In the genomic region with DNA sequence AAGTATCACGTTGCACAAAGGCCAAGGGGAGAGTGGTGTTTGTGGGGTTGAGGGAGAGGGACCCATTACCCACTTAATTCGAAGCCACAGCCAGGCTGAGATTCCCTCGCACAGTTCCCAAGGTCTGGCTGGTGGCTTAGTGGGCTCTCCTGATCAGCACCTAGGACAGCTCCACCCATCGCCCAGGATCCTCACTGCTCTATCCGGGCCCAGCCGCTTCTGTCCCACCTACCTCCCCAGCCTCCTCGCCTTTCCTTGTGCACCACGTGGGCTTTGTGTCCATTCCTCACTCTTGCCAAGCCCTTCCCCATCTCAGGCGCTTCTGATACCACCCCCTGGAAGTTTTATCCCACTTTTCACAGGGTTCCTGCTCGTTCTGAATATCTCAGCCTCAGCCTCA, we compare ENCODE assay signal across 1 cellular context.
TF ChIP-seq lines count a peak whose summit lies in the region.

No MANE protein-coding gene starts in this region.

TF ChIP-seq in WTC11, 78 proteins besides CTCF, POLR2A, EP300 and RAD21 (continued from another document and continues in another):
- TF ChIP-seq, protein P1, sequence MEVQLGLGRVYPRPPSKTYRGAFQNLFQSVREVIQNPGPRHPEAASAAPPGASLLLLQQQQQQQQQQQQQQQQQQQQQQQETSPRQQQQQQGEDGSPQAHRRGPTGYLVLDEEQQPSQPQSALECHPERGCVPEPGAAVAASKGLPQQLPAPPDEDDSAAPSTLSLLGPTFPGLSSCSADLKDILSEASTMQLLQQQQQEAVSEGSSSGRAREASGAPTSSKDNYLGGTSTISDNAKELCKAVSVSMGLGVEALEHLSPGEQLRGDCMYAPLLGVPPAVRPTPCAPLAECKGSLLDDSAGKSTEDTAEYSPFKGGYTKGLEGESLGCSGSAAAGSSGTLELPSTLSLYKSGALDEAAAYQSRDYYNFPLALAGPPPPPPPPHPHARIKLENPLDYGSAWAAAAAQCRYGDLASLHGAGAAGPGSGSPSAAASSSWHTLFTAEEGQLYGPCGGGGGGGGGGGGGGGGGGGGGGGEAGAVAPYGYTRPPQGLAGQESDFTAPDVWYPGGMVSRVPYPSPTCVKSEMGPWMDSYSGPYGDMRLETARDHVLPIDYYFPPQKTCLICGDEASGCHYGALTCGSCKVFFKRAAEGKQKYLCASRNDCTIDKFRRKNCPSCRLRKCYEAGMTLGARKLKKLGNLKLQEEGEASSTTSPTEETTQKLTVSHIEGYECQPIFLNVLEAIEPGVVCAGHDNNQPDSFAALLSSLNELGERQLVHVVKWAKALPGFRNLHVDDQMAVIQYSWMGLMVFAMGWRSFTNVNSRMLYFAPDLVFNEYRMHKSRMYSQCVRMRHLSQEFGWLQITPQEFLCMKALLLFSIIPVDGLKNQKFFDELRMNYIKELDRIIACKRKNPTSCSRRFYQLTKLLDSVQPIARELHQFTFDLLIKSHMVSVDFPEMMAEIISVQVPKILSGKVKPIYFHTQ (CRISPR knock-in tag; IDR thresholded peaks at IDR 0.05) = no peak
- TF ChIP-seq FOXP1 (CRISPR knock-in tag; IDR thresholded peaks at IDR 0.05; ENCODE audit: borderline replicate concordance) = peak; percentile 72; the same call in 1 of the 2 replicates
- TF ChIP-seq EMX1 (CRISPR knock-in tag; IDR thresholded peaks at IDR 0.05) = no peak
- TF ChIP-seq ZNF219 (CRISPR knock-in tag; IDR thresholded peaks at IDR 0.05; ENCODE audit: borderline replicate concordance) = peak; percentile 83; the same call in 1 of the 2 replicates
- TF ChIP-seq SMAD4 (CRISPR knock-in tag; IDR thresholded peaks at IDR 0.05) = no peak
- TF ChIP-seq, protein P2, sequence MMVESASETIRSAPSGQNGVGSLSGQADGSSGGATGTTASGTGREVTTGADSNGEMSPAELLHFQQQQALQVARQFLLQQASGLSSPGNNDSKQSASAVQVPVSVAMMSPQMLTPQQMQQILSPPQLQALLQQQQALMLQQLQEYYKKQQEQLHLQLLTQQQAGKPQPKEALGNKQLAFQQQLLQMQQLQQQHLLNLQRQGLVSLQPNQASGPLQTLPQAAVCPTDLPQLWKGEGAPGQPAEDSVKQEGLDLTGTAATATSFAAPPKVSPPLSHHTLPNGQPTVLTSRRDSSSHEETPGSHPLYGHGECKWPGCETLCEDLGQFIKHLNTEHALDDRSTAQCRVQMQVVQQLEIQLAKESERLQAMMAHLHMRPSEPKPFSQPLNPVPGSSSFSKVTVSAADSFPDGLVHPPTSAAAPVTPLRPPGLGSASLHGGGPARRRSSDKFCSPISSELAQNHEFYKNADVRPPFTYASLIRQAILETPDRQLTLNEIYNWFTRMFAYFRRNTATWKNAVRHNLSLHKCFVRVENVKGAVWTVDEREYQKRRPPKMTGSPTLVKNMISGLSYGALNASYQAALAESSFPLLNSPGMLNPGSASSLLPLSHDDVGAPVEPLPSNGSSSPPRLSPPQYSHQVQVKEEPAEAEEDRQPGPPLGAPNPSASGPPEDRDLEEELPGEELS (CRISPR knock-in tag; IDR thresholded peaks at IDR 0.05) = peak; percentile 74; the same call in 1 of the 2 replicates
- TF ChIP-seq, protein P3, sequence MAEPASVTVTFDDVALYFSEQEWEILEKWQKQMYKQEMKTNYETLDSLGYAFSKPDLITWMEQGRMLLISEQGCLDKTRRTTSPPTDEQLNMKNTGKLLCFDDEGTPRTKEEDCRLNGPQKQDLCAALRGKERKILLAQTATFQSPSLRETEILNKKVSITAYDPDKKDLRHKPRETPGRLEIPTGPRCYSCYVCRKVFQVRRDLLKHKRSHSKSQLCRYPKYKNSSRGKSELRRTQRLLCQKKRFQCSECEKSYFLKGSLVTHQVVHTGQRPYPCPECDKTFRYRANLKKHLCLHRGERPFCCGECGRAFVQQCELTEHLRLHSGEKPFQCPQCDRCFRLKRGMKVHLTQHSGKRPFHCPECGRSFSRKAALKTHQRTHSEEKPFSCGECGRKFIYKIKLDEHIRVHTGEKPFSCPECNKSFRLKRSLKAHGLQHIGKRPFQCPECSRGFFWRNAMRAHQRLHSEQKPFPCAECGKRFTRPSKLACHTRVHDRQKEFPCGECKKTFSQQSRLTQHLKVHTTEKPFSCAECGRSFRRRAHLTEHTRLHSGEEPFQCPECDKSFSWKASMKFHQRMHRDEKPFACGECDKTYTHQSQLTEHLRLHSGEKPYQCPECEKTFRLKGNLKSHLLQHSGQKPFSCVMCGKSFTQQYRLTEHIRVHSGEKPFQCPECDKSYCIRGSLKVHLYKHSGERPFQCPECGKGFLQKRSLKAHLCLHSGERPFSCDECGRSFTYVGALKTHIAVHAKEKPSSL (CRISPR knock-in tag; conservative IDR thresholded peaks at IDR 0.05) = no peak
- 0 out of 2 replicates have a peak, but pooled peaks have one; percentile 38 for TF ChIP-seq TEAD4 (CRISPR knock-in tag; IDR thresholded peaks at IDR 0.05)
- TF ChIP-seq, protein P4, sequence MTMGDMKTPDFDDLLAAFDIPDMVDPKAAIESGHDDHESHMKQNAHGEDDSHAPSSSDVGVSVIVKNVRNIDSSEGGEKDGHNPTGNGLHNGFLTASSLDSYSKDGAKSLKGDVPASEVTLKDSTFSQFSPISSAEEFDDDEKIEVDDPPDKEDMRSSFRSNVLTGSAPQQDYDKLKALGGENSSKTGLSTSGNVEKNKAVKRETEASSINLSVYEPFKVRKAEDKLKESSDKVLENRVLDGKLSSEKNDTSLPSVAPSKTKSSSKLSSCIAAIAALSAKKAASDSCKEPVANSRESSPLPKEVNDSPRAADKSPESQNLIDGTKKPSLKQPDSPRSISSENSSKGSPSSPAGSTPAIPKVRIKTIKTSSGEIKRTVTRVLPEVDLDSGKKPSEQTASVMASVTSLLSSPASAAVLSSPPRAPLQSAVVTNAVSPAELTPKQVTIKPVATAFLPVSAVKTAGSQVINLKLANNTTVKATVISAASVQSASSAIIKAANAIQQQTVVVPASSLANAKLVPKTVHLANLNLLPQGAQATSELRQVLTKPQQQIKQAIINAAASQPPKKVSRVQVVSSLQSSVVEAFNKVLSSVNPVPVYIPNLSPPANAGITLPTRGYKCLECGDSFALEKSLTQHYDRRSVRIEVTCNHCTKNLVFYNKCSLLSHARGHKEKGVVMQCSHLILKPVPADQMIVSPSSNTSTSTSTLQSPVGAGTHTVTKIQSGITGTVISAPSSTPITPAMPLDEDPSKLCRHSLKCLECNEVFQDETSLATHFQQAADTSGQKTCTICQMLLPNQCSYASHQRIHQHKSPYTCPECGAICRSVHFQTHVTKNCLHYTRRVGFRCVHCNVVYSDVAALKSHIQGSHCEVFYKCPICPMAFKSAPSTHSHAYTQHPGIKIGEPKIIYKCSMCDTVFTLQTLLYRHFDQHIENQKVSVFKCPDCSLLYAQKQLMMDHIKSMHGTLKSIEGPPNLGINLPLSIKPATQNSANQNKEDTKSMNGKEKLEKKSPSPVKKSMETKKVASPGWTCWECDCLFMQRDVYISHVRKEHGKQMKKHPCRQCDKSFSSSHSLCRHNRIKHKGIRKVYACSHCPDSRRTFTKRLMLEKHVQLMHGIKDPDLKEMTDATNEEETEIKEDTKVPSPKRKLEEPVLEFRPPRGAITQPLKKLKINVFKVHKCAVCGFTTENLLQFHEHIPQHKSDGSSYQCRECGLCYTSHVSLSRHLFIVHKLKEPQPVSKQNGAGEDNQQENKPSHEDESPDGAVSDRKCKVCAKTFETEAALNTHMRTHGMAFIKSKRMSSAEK (CRISPR knock-in tag; IDR thresholded peaks at IDR 0.05; ENCODE audit: borderline replicate concordance) = no peak
- TF ChIP-seq, protein P5, sequence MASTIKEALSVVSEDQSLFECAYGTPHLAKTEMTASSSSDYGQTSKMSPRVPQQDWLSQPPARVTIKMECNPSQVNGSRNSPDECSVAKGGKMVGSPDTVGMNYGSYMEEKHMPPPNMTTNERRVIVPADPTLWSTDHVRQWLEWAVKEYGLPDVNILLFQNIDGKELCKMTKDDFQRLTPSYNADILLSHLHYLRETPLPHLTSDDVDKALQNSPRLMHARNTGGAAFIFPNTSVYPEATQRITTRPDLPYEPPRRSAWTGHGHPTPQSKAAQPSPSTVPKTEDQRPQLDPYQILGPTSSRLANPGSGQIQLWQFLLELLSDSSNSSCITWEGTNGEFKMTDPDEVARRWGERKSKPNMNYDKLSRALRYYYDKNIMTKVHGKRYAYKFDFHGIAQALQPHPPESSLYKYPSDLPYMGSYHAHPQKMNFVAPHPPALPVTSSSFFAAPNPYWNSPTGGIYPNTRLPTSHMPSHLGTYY (CRISPR knock-in tag; IDR thresholded peaks at IDR 0.05) = no peak
- peak; percentile 35; the same call in 1 of the 2 replicates for TF ChIP-seq SP1 (CRISPR knock-in tag; conservative IDR thresholded peaks at IDR 0.05)
- TF ChIP-seq, protein P6, sequence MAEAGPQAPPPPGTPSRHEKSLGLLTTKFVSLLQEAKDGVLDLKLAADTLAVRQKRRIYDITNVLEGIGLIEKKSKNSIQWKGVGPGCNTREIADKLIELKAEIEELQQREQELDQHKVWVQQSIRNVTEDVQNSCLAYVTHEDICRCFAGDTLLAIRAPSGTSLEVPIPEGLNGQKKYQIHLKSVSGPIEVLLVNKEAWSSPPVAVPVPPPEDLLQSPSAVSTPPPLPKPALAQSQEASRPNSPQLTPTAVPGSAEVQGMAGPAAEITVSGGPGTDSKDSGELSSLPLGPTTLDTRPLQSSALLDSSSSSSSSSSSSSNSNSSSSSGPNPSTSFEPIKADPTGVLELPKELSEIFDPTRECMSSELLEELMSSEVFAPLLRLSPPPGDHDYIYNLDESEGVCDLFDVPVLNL (CRISPR knock-in tag; IDR thresholded peaks at IDR 0.05; ENCODE audit: borderline replicate concordance, low read depth) = no peak
- TF ChIP-seq ESRRA (CRISPR knock-in tag; IDR thresholded peaks at IDR 0.05; ENCODE audit: borderline replicate concordance) = peak; percentile 66; the same call in 1 of the 2 replicates
- TF ChIP-seq, protein P7, sequence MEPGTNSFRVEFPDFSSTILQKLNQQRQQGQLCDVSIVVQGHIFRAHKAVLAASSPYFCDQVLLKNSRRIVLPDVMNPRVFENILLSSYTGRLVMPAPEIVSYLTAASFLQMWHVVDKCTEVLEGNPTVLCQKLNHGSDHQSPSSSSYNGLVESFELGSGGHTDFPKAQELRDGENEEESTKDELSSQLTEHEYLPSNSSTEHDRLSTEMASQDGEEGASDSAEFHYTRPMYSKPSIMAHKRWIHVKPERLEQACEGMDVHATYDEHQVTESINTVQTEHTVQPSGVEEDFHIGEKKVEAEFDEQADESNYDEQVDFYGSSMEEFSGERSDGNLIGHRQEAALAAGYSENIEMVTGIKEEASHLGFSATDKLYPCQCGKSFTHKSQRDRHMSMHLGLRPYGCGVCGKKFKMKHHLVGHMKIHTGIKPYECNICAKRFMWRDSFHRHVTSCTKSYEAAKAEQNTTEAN (CRISPR knock-in tag; IDR thresholded peaks at IDR 0.05) = peak; percentile 45; the same call in 1 of the 2 replicates
- no peak for TF ChIP-seq SOX15 (CRISPR knock-in tag; IDR thresholded peaks at IDR 0.05)
- TF ChIP-seq, protein P8, sequence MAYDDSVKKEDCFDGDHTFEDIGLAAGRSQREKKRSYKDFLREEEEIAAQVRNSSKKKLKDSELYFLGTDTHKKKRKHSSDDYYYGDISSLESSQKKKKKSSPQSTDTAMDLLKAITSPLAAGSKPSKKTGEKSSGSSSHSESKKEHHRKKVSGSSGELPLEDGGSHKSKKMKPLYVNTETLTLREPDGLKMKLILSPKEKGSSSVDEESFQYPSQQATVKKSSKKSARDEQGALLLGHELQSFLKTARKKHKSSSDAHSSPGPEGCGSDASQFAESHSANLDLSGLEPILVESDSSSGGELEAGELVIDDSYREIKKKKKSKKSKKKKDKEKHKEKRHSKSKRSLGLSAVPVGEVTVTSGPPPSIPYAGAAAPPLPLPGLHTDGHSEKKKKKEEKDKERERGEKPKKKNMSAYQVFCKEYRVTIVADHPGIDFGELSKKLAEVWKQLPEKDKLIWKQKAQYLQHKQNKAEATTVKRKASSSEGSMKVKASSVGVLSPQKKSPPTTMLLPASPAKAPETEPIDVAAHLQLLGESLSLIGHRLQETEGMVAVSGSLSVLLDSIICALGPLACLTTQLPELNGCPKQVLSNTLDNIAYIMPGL (CRISPR knock-in tag; IDR thresholded peaks at IDR 0.05) = no peak
- TF ChIP-seq, protein P9, sequence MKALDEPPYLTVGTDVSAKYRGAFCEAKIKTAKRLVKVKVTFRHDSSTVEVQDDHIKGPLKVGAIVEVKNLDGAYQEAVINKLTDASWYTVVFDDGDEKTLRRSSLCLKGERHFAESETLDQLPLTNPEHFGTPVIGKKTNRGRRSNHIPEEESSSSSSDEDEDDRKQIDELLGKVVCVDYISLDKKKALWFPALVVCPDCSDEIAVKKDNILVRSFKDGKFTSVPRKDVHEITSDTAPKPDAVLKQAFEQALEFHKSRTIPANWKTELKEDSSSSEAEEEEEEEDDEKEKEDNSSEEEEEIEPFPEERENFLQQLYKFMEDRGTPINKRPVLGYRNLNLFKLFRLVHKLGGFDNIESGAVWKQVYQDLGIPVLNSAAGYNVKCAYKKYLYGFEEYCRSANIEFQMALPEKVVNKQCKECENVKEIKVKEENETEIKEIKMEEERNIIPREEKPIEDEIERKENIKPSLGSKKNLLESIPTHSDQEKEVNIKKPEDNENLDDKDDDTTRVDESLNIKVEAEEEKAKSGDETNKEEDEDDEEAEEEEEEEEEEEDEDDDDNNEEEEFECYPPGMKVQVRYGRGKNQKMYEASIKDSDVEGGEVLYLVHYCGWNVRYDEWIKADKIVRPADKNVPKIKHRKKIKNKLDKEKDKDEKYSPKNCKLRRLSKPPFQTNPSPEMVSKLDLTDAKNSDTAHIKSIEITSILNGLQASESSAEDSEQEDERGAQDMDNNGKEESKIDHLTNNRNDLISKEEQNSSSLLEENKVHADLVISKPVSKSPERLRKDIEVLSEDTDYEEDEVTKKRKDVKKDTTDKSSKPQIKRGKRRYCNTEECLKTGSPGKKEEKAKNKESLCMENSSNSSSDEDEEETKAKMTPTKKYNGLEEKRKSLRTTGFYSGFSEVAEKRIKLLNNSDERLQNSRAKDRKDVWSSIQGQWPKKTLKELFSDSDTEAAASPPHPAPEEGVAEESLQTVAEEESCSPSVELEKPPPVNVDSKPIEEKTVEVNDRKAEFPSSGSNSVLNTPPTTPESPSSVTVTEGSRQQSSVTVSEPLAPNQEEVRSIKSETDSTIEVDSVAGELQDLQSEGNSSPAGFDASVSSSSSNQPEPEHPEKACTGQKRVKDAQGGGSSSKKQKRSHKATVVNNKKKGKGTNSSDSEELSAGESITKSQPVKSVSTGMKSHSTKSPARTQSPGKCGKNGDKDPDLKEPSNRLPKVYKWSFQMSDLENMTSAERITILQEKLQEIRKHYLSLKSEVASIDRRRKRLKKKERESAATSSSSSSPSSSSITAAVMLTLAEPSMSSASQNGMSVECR (CRISPR knock-in tag; IDR thresholded peaks at IDR 0.05; ENCODE audit: borderline replicate concordance) = peak; percentile 86
- TF ChIP-seq, protein P10, sequence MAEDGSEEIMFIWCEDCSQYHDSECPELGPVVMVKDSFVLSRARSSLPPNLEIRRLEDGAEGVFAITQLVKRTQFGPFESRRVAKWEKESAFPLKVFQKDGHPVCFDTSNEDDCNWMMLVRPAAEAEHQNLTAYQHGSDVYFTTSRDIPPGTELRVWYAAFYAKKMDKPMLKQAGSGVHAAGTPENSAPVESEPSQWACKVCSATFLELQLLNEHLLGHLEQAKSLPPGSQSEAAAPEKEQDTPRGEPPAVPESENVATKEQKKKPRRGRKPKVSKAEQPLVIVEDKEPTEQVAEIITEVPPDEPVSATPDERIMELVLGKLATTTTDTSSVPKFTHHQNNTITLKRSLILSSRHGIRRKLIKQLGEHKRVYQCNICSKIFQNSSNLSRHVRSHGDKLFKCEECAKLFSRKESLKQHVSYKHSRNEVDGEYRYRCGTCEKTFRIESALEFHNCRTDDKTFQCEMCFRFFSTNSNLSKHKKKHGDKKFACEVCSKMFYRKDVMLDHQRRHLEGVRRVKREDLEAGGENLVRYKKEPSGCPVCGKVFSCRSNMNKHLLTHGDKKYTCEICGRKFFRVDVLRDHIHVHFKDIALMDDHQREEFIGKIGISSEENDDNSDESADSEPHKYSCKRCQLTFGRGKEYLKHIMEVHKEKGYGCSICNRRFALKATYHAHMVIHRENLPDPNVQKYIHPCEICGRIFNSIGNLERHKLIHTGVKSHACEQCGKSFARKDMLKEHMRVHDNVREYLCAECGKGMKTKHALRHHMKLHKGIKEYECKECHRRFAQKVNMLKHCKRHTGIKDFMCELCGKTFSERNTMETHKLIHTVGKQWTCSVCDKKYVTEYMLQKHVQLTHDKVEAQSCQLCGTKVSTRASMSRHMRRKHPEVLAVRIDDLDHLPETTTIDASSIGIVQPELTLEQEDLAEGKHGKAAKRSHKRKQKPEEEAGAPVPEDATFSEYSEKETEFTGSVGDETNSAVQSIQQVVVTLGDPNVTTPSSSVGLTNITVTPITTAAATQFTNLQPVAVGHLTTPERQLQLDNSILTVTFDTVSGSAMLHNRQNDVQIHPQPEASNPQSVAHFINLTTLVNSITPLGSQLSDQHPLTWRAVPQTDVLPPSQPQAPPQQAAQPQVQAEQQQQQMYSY (CRISPR knock-in tag; IDR thresholded peaks at IDR 0.05) = no peak
